In genomic region chr3:72739521-72740466, GRCh38 we compare ENCODE assay signal across 8 cellular contexts.
A peak's percentile ranks its signal among the peaks of the same experiment; 100 is the strongest.
DNase-seq lines count a peak whose midpoint lies in the region; ATAC-seq, FAIRE-seq and TF ChIP-seq lines count a peak whose summit lies in the region.

No MANE protein-coding gene starts in this region.

- H2BK120ac ChIP-seq in H1 (replicated peaks; ENCODE audit: low read depth, low read length): no peak overlapping the region

- peak overlapping the region; percentile 2; the same call in 1 of the 2 replicates for H3K18ac ChIP-seq in H1 (ENCODE audit: extremely low read depth, low read length)

- H3K4me3 ChIP-seq in H1 (ENCODE audit: extremely low read depth in 1 of 4, insufficient read depth in 2 of 4, low read depth in 3 of 4, low read length in 4 of 4) (peak overlapping the region in 3 of 4 experiments; percentile 29 to 60 (median 43); a peak in 2 of 8 replicates), prostate gland (no peak overlapping the region)

- no peaks in the 10 kb centered on the region for H4K20me1 ChIP-seq in H1 (replicated peaks in 1 of 2; ENCODE audit: control insufficient read depth in 1 of 2, insufficient read depth in 2 of 2, low read length in 2 of 2)

- H2BK15ac ChIP-seq in H1 (ENCODE audit: low read length): peak overlapping the region; percentile 40; the same call in 1 of the 2 replicates

- H3K27ac Mint-ChIP-seq in activated CD8-positive, alpha-beta memory T cell treated with anti-CD3 and anti-CD28 coated beads, Interleukin-2, amount 10 ng/mL, durations not matched to agents 7 days and 5 days: peak overlapping the region; percentile 44

- no peak overlapping the region for H3K27ac ChIP-seq in H1 (ENCODE audit: low read depth, low read length)
- peak overlapping the region; percentile 64 to 78 for H3K27ac ChIP-seq in prostate gland

- no peaks in the 10 kb centered on the region for H3K79me1 ChIP-seq in H1 (ENCODE audit: low read depth, low read length)

- CTCF ChIA-PET in activated CD8-positive, alpha-beta memory T cell treated with anti-CD3 and anti-CD28 coated beads, Interleukin-2, amount 10 ng/mL, durations not matched to agents 7 days and 5 days (lab: Charles Lee): interaction anchor here (0.6 to 1.3 kb wide), 4 partner anchors 12 to 257 kb away, joined by 3 to 4 read pairs (median 3); partner anchors contain the start of gene PPP4R2
- CTCF ChIA-PET in H1 (lab: Charles Lee; ENCODE audit: partially characterized antibody): interaction anchor here (0.6 to 2.2 kb wide), 8 partner anchors 10 to 363 kb away, joined by 3 to 9 read pairs (median 4); no protein-coding TSS in a partner anchor

- H3K4ac ChIP-seq in H1 (replicated peaks; ENCODE audit: insufficient read length, low read depth, low read length): no peak overlapping the region

- no peak overlapping the region for H2BK5ac ChIP-seq in H1 (ENCODE audit: low read depth, low read length)

- H4K91ac ChIP-seq in H1 (replicated peaks; ENCODE audit: insufficient read length, low read length): no peak overlapping the region

- peaks cover 17% of the 10 kb centered on the region for H3K4me1 Mint-ChIP-seq in activated CD8-positive, alpha-beta memory T cell treated with anti-CD3 and anti-CD28 coated beads, Interleukin-2, amount 10 ng/mL, durations not matched to agents 7 days and 5 days

- no peak for FAIRE-seq in H1 (lab: Jason Lieb, UNC)

- no peak overlapping the region; the same call in 1 of the 2 replicates for H2AFZ ChIP-seq in H1 (ENCODE audit: low read length)

- POLR2A ChIA-PET in H1 (lab: Charles Lee; ENCODE audit: partially characterized antibody): interaction anchor here (1.4 to 2.4 kb wide), 2 partner anchors 15 to 30 kb away, joined by 4 to 9 read pairs; no protein-coding TSS in a partner anchor

- no peak overlapping the region for H3K56ac ChIP-seq in H1 (replicated peaks; ENCODE audit: insufficient read length, low read depth, low read length)

- peak overlapping the region; percentile 82 to 84 for H3K4me2 ChIP-seq in H1 (ENCODE audit: insufficient read depth in 1 of 2, low read depth in 2 of 2, low read length in 2 of 2)

- no peak for TF ChIP-seq RAD21 in H1 (IDR thresholded peaks at IDR 0.05 in 1 of 2, conservative IDR thresholded peaks at IDR 0.05 in 1 of 2; ENCODE audit: low read depth in 2 of 2, low read length in 2 of 2)

- H3K9ac ChIP-seq in H1 (replicated peaks in 1 of 4; ENCODE audit: extremely low read depth in 1 of 4, low read depth in 3 of 4, low read length in 3 of 4): peak overlapping the region in 1 of 4 experiments; percentile 37; a peak in 1 of 7 replicates

- no peaks in the 10 kb centered on the region for H3K36me3 ChIP-seq in H1 (ENCODE audit: control insufficient read depth in 2 of 4, insufficient read depth in 4 of 4, low read length in 3 of 4)
- no peaks in the 10 kb centered on the region for H3K36me3 ChIP-seq in prostate gland

- H2BK20ac ChIP-seq in H1 (ENCODE audit: low read length): no peak overlapping the region

- no peak for TF ChIP-seq EP300 in H1 (IDR thresholded peaks at IDR 0.05; ENCODE audit: borderline replicate concordance in 1 of 2, low read depth in 2 of 2, low read length in 2 of 2)

- H3K27me3 ChIP-seq in H1 (replicated peaks in 1 of 4; ENCODE audit: control insufficient read depth in 3 of 4, extremely low read depth in 1 of 4, insufficient read depth in 3 of 4, low read length in 3 of 4) (peaks cover 0 to 14% (median 13%) of the 10 kb centered on the region in 4 experiments; a peak in 5 of 7 replicates), prostate gland (replicated peaks; ENCODE audit: insufficient read depth) (no peaks in the 10 kb centered on the region)

- H3K23ac ChIP-seq in H1 (ENCODE audit: insufficient read length): no peak overlapping the region

- peak overlapping the region; percentile 75; the same call in 1 of the 2 replicates for H2BK12ac ChIP-seq in H1 (ENCODE audit: low read depth, low read length)

- no peaks in the 10 kb centered on the region for H3K27me3 Mint-ChIP-seq in activated CD8-positive, alpha-beta memory T cell treated with anti-CD3 and anti-CD28 coated beads, Interleukin-2, amount 10 ng/mL, durations not matched to agents 7 days and 5 days

- H3K36me3 Mint-ChIP-seq in activated CD8-positive, alpha-beta memory T cell treated with anti-CD3 and anti-CD28 coated beads, Interleukin-2, amount 10 ng/mL, durations not matched to agents 7 days and 5 days: no peaks in the 10 kb centered on the region

- TF ChIP-seq POLR2A in H1 (IDR thresholded peaks at IDR 0.05; ENCODE audit: control extremely low read depth in 1 of 2, low read depth in 2 of 2, low read length in 2 of 2): no peak
- TF ChIP-seq POLR2A in prostate gland (IDR thresholded peaks at IDR 0.05): no peak

- no peak for TF ChIP-seq CTCF in H1 (IDR thresholded peaks at IDR 0.05; ENCODE audit: control extremely low read depth in 1 of 3, insufficient read depth in 1 of 3, low read depth in 1 of 3, low read length in 3 of 3)
- no peak for TF ChIP-seq CTCF in prostate gland (IDR thresholded peaks at IDR 0.05)

- no peak overlapping the region for H4K8ac ChIP-seq in H1 (ENCODE audit: extremely low read depth, insufficient read depth, low read length)

- no peak for DNase-seq in activated CD8-positive, alpha-beta memory T cell treated with anti-CD3 and anti-CD28 coated beads, Interleukin-2, amount 10 ng/mL, durations not matched to agents 7 days and 5 days
- DNase-seq in activated CD8-positive, alpha-beta memory T cell treated with anti-CD3 and anti-CD28 coated beads, Interleukin-2, amount 50 U/mL, for 4 hours: no peak
- DNase-seq in SHP77 (lab: John Stamatoyannopoulos, UW) (peak; percentile 29 to 58), H1 (ENCODE audit: low read depth in 1 of 2, low spot score in 2 of 2) (no peak), prostate gland (ENCODE audit: low spot score) (peak; percentile 62), iPS-NIHi11 (ENCODE audit: low spot score) (no peak)

- no peak overlapping the region for H2AK5ac ChIP-seq in H1 (ENCODE audit: low read depth, low read length)

- no peaks in the 10 kb centered on the region for H3K79me2 ChIP-seq in H1 (ENCODE audit: control insufficient read depth in 1 of 2, insufficient read depth in 2 of 2, low read length in 2 of 2)

- WGBS in H1 (ENCODE audit: extremely low coverage in 1 of 2, insufficient coverage in 1 of 2, insufficient read length in 1 of 2, insufficient replicate concordance in 2 of 2, low coverage in 1 of 2, low lambda C conversion rate in 2 of 2, missing lambda C conversion rate in 1 of 2), 2 experiments: 81% methylated on average over 6 of the region's 6 CpGs; no CpG with 5 or more reads in 1 of the 2 experiments
- 73% methylated on average over 6 of the region's 6 CpGs for WGBS in prostate gland

- no peaks in the 10 kb centered on the region for H3K9me3 Mint-ChIP-seq in activated CD8-positive, alpha-beta memory T cell treated with anti-CD3 and anti-CD28 coated beads, Interleukin-2, amount 10 ng/mL, durations not matched to agents 7 days and 5 days (ENCODE audit: low read depth)

- H3K9me3 ChIP-seq in H1 (ENCODE audit: insufficient read depth in 2 of 2, low read depth in 1 of 2, low read length in 1 of 2): peaks cover 2% of the 10 kb centered on the region in 2 experiments; a peak in 1 of 4 replicates
- H3K9me3 ChIP-seq in prostate gland: no peaks in the 10 kb centered on the region

- peaks cover 7% of the 10 kb centered on the region; the same call in 1 of the 2 replicates for H3K23me2 ChIP-seq in H1 (ENCODE audit: low read depth, low read length)

- ATAC-seq in activated CD8-positive, alpha-beta memory T cell treated with anti-CD3 and anti-CD28 coated beads, Interleukin-2, amount 10 ng/mL, durations not matched to agents 7 days and 5 days: no peak
- no peak for ATAC-seq in GM21526 (IDR thresholded peaks at IDR 0.05; ENCODE audit: low FRiP score, unreplicated experiment)
- no peak for ATAC-seq in GM18520 (IDR thresholded peaks at IDR 0.05; ENCODE audit: unreplicated experiment)

- H4K5ac ChIP-seq in H1 (ENCODE audit: insufficient read length, low read depth, low read length): no peak overlapping the region

- H3K4me1 ChIP-seq in H1 (replicated peaks in 1 of 4; ENCODE audit: control insufficient read depth in 3 of 4, insufficient read depth in 4 of 4, low read length in 3 of 4) (peaks cover 5 to 13% (median 5%) of the 10 kb centered on the region in 4 experiments), prostate gland (replicated peaks) (no peaks in the 10 kb centered on the region)

- no peak overlapping the region for H3K14ac ChIP-seq in H1 (ENCODE audit: insufficient read length)

- intact Hi-C loops in prostate gland (cut with DNase I): no loop called here

- peak overlapping the region; percentile 72 for H3K4me3 Mint-ChIP-seq in activated CD8-positive, alpha-beta memory T cell treated with anti-CD3 and anti-CD28 coated beads, Interleukin-2, amount 10 ng/mL, durations not matched to agents 7 days and 5 days

TF ChIP-seq in H1, 55 proteins besides CTCF, POLR2A, EP300 and RAD21:
- TF ChIP-seq NANOG (IDR thresholded peaks at IDR 0.05; ENCODE audit: insufficient read depth, low read depth, low read length, poor library complexity, severe bottlenecking) (no peak), NRF1 (IDR thresholded peaks at IDR 0.05; ENCODE audit: low read depth, low read length) (no peak), POLR2AphosphoS5 (IDR thresholded peaks at IDR 0.05; ENCODE audit: low read depth, low read length) (no peak), TAF1 (IDR thresholded peaks at IDR 0.05; ENCODE audit: low read depth, low read length) (no peak), CREB1 (IDR thresholded peaks at IDR 0.05) (no peak), BRCA1 (IDR thresholded peaks at IDR 0.05; ENCODE audit: low read depth, low read length) (no peak), HDAC6 (IDR thresholded peaks at IDR 0.05; ENCODE audit: low read depth, low read length) (no peak)
- TF ChIP-seq, protein P1, sequence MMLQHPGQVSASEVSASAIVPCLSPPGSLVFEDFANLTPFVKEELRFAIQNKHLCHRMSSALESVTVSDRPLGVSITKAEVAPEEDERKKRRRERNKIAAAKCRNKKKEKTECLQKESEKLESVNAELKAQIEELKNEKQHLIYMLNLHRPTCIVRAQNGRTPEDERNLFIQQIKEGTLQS (IDR thresholded peaks at IDR 0.05; ENCODE audit: insufficient read depth, low read depth, low read length): no peak

Comparison
In these comparisons a context has a peak if more than half of its experiments do, and no peak if none do; other contexts are left out.
1. DNase-seq: peak in SHP77 (2 of 2) and prostate gland (single experiment); none in activated CD8-positive, alpha-beta memory T cell treated with anti-CD3 and anti-CD28 coated beads, Interleukin-2, amount 10 ng/mL, durations not matched to agents 7 days and 5 days (single experiment), activated CD8-positive, alpha-beta memory T cell treated with anti-CD3 and anti-CD28 coated beads, Interleukin-2, amount 50 U/mL, for 4 hours (single experiment), H1 (0 of 2) and iPS-NIHi11 (single experiment).
2. H3K4me3 ChIP-seq: peak in H1 (3 of 4); none in prostate gland (0 of 2).